Comparison of ENCODE assay signal across 10 cellular contexts in genomic region chr2:9663008-9663879, GRCh38. TPM values are rescaled to one million over a fixed set of nuclear protein-coding genes. Genes with fewer than 3 reads are reported as not detected.
DNase-seq lines count a peak whose midpoint lies in the region; ATAC-seq, FAIRE-seq and TF ChIP-seq lines count a peak whose summit lies in the region.
"Had no signal": no experiment of that assay in that cellular context is flagged by ENCODE, and none has a peak within 500 bp of the region (broad histone marks: within the 10 kb centered on the region; RNA-seq: fewer than 3 reads in every experiment).

No MANE protein-coding gene starts in this region.

- POLR2A ChIA-PET in GM12878 (lab: Charles Lee): interaction anchor here (0.5 kb wide), 1 partner anchor 86 kb away, joined by 3 read pairs; no protein-coding TSS in a partner anchor

- TF ChIP-seq POLR2A in GM12878 (IDR thresholded peaks at IDR 0.05; ENCODE audit: low read depth, low read length): no peak

- no TSS peak for BruUV-seq in GM12878 (replicated peaks; lab: Mats Ljungman, UMichigan)

- no peaks in the 10 kb centered on the region for H3K79me2 ChIP-seq in GM12878 (ENCODE audit: control insufficient read depth, insufficient read depth, low read length)

- H3K36me3 ChIP-seq in GM12878 (ENCODE audit: control insufficient read depth in 2 of 2, insufficient read depth in 2 of 2, low read length in 1 of 2) (no peaks in the 10 kb centered on the region), left ventricle myocardium inferior (no peaks in the 10 kb centered on the region)

- WGBS in GM12878 (ENCODE audit: insufficient coverage, insufficient replicate concordance, low lambda C conversion rate, missing lambda C conversion rate): under 1% methylated on average over 7 of the region's 7 CpGs

- peak overlapping the region; percentile 66 for H3K4me2 ChIP-seq in GM12878 (ENCODE audit: control insufficient read depth, insufficient read depth)

- intact Hi-C loops in GM12878 (cut with micrococcal nuclease; ENCODE audit: unreplicated experiment): no loop called here
- intact Hi-C loops in left ventricle myocardium inferior (cut with micrococcal nuclease): no loop called here

- FAIRE-seq in GM12878 (lab: Jason Lieb, UNC): peak; percentile 93

- DNase-seq in GM12878 (ENCODE audit: low read depth, low spot score): peak; percentile 48
- no peak for DNase-seq in left ventricle myocardium inferior
- no peak for DNase-seq in medulla oblongata (ENCODE audit: extremely low spot score)
- DNase-seq in AG08396 (ENCODE audit: low spot score): no peak
- DNase-seq: activated naive CD4-positive, alpha-beta T cell treated with anti-CD3 and anti-CD28 coated beads for 36 hours; glutamatergic neuron; retina had no signal

- CTCF ChIA-PET in GM12878 (lab: Yijun Ruan, JAX): interaction anchor here (0.6 kb wide), 1 partner anchor 210 kb away, joined by 3 read pairs; no protein-coding TSS in a partner anchor

- ATAC-seq in GM18873 (IDR thresholded peaks at IDR 0.05; ENCODE audit: low FRiP score, unreplicated experiment) (peak; percentile 67), GM21515 (IDR thresholded peaks at IDR 0.05; ENCODE audit: unreplicated experiment) (peak; percentile 86), HG03439 (IDR thresholded peaks at IDR 0.05; ENCODE audit: unreplicated experiment) (peak; percentile 64), GM12878 (peak; percentile 90)

- RAD21 ChIA-PET in GM12878 (lab: Charles Lee; ENCODE audit: unreplicated experiment): interaction anchor here (0.9 to 1.6 kb wide), 2 partner anchors 33 to 86 kb away, joined by 3 to 4 read pairs; partner anchors contain the start of gene YWHAQ

- peak overlapping the region; percentile 24; the same call in 1 of the 2 replicates for H3K27ac ChIP-seq in GM12878 (ENCODE audit: control insufficient read depth, insufficient read depth)
- no peak overlapping the region for H3K27ac ChIP-seq in left ventricle myocardium inferior (replicated peaks)

- no peak overlapping the region for H3K9ac ChIP-seq in GM12878 (ENCODE audit: control insufficient read depth, insufficient read depth, low read length)

- TF ChIP-seq RAD21 in GM12878 (IDR thresholded peaks at IDR 0.05; ENCODE audit: insufficient read depth, low read depth, low read length): no peak

- H3K9me3 ChIP-seq in GM12878 (replicated peaks; ENCODE audit: control insufficient read depth, insufficient read depth, low read length): no peaks in the 10 kb centered on the region; the same call in 2 of the 3 replicates
- no peaks in the 10 kb centered on the region for H3K9me3 ChIP-seq in left ventricle myocardium inferior (replicated peaks)

- H3K27me3 ChIP-seq in GM12878 (replicated peaks in 1 of 2; ENCODE audit: control insufficient read depth in 2 of 2, insufficient read depth in 2 of 2, low read length in 1 of 2) (no peaks in the 10 kb centered on the region), left ventricle myocardium inferior (ENCODE audit: low read depth) (no peaks in the 10 kb centered on the region)

- no peaks in the 10 kb centered on the region for H4K20me1 ChIP-seq in GM12878 (ENCODE audit: control insufficient read depth, insufficient read depth)

- in situ Hi-C loops in GM12878 (cut with MboI): no loop called here

- H2AFZ ChIP-seq in GM12878 (ENCODE audit: control insufficient read depth, low read depth, low read length): peak overlapping the region; percentile 28; the same call in 1 of the 2 replicates

- H3K4me3 ChIP-seq in GM12878 (no peak overlapping the region; the same call in 1 of the 2 replicates), left ventricle myocardium inferior (no peak overlapping the region)

- no peak for TF ChIP-seq CTCF in GM12878 (IDR thresholded peaks at IDR 0.05 in 2 of 3, conservative IDR thresholded peaks at IDR 0.05 in 1 of 3; ENCODE audit: control insufficient read depth in 2 of 3, extremely low read depth in 1 of 3, insufficient read depth in 1 of 3, low read depth in 3 of 3, low read length in 3 of 3)
- TF ChIP-seq CTCF in left ventricle myocardium inferior (IDR thresholded peaks at IDR 0.05; ENCODE audit: borderline replicate concordance): no peak

- SMC1A ChIA-PET in GM12878 (lab: Charles Lee; ENCODE audit: uncharacterized antibody, unreplicated experiment): interaction anchor here (0.9 to 1.3 kb wide), 3 partner anchors 64 to 108 kb away, joined by 3 read pairs; no protein-coding TSS in a partner anchor

- no peak for TF ChIP-seq EP300 in GM12878 (IDR thresholded peaks at IDR 0.05; ENCODE audit: borderline replicate concordance in 1 of 2, control insufficient read depth in 1 of 2, low read depth in 2 of 2, low read length in 2 of 2)

- H3K4me1 ChIP-seq in GM12878 (ENCODE audit: control insufficient read depth, insufficient read depth, low read length) (peaks cover 40% of the 10 kb centered on the region), left ventricle myocardium inferior (peaks cover 17% of the 10 kb centered on the region)

TF ChIP-seq in GM12878, 131 proteins besides CTCF, POLR2A, EP300 and RAD21 (continues in another document):
- TF ChIP-seq, protein P1, sequence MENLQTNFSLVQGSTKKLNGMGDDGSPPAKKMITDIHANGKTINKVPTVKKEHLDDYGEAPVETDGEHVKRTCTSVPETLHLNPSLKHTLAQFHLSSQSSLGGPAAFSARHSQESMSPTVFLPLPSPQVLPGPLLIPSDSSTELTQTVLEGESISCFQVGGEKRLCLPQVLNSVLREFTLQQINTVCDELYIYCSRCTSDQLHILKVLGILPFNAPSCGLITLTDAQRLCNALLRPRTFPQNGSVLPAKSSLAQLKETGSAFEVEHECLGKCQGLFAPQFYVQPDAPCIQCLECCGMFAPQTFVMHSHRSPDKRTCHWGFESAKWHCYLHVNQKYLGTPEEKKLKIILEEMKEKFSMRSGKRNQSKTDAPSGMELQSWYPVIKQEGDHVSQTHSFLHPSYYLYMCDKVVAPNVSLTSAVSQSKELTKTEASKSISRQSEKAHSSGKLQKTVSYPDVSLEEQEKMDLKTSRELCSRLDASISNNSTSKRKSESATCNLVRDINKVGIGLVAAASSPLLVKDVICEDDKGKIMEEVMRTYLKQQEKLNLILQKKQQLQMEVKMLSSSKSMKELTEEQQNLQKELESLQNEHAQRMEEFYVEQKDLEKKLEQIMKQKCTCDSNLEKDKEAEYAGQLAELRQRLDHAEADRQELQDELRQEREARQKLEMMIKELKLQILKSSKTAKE (IDR thresholded peaks at IDR 0.05; ENCODE audit: low read depth, poor library complexity, severe bottlenecking): peak; percentile 26
- TF ChIP-seq HDGF (IDR thresholded peaks at IDR 0.05): no peak
- no peak for TF ChIP-seq MXI1 (IDR thresholded peaks at IDR 0.05; ENCODE audit: low read depth, low read length)
- TF ChIP-seq KAT2A (conservative IDR thresholded peaks at IDR 0.05; ENCODE audit: control insufficient read depth, low read depth, low read length): no peak
- no peak for TF ChIP-seq CREM (IDR thresholded peaks at IDR 0.05; ENCODE audit: low read depth)
- TF ChIP-seq TCF12 (IDR thresholded peaks at IDR 0.05; ENCODE audit: low read depth, low read length): 0 out of 2 replicates have a peak, but pooled peaks have one; percentile 10
- TF ChIP-seq CEBPB (IDR thresholded peaks at IDR 0.05; ENCODE audit: borderline replicate concordance in 1 of 2, low read depth in 2 of 2, low read length in 2 of 2): no peak
- no peak for TF ChIP-seq RFX5 (IDR thresholded peaks at IDR 0.05; ENCODE audit: low read depth, low read length)
- TF ChIP-seq, protein P2, sequence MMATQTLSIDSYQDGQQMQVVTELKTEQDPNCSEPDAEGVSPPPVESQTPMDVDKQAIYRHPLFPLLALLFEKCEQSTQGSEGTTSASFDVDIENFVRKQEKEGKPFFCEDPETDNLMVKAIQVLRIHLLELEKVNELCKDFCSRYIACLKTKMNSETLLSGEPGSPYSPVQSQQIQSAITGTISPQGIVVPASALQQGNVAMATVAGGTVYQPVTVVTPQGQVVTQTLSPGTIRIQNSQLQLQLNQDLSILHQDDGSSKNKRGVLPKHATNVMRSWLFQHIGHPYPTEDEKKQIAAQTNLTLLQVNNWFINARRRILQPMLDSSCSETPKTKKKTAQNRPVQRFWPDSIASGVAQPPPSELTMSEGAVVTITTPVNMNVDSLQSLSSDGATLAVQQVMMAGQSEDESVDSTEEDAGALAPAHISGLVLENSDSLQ (IDR thresholded peaks at IDR 0.05): peak; percentile 42; the same call in 1 of the 2 replicates
- TF ChIP-seq BHLHE40 (IDR thresholded peaks at IDR 0.05; ENCODE audit: borderline replicate concordance in 1 of 2, low read depth in 2 of 2, low read length in 1 of 2): no peak; a peak in 1 of 4 replicates
- TF ChIP-seq PML (IDR thresholded peaks at IDR 0.05; ENCODE audit: low read length): no peak
- no peak for TF ChIP-seq ATF3 (IDR thresholded peaks at IDR 0.05; ENCODE audit: borderline replicate concordance, extremely low read depth, low read depth, low read length)
- peak; percentile 26 to 43; a peak in 1 of 4 replicates for TF ChIP-seq IKZF2 (IDR thresholded peaks at IDR 0.05)
- TF ChIP-seq SPI1 (IDR thresholded peaks at IDR 0.05; ENCODE audit: borderline replicate concordance, insufficient read depth, low read depth, low read length): no peak
- TF ChIP-seq MTA2 (IDR thresholded peaks at IDR 0.05; ENCODE audit: low read depth): peak; percentile 57; the same call in 1 of the 2 replicates
- no peak for TF ChIP-seq FOXM1 (IDR thresholded peaks at IDR 0.05; ENCODE audit: low read depth, low read length)

RNA-seq across cellular contexts. Expression of gene YWHAQ, which starts 32.4 kb away (rescaled TPM):
- 50.8 and 56.1 TPM in 2 replicates for total RNA-seq in GM12878 (2013; cell fraction: nucleolus; rRNA removed)
- total RNA-seq in GM12878 (2014; rRNA removed): 120 and 131 TPM in 2 replicates
- total RNA-seq in GM12878 (2014; rRNA removed; fragmentation: Illumina TruSeq; extraction: Trizol): 191 and 196 TPM in 2 replicates
- total RNA-seq in GM12878 (2021): 283 and 290 TPM in 2 replicates
- 105 TPM for polyA plus RNA-seq in GM12878 (2011; ENCODE audit: low read depth)
- 309 and 430 TPM in 2 replicates for polyA plus RNA-seq in GM12878 (2011; rRNA removed)
- 158 and 161 TPM in 2 replicates for polyA plus RNA-seq in GM12878 (2011; cell fraction: cytosol; rRNA removed)
- 85.4 and 90.9 TPM in 2 replicates for polyA plus RNA-seq in GM12878 (2011; cell fraction: nucleus; rRNA removed)
- polyA plus RNA-seq in GM12878 (2012): 160 and 183 TPM in 2 replicates
- polyA plus RNA-seq in GM12878 (2014; fragmentation: Illumina TruSeq; extraction: Trizol): 241 and 289 TPM in 2 replicates
- 100 to 1,000 TPM in 1 of 2 experiments, 10 to 100 TPM in 1; 63.0 to 136 TPM for polyA plus RNA-seq in GM12878 (2014; fragmentation: Nextera tagmentation; extraction: Ambion mirVana)
- polyA plus RNA-seq in GM12878 (2014; rRNA removed): 178 and 197 TPM in 2 replicates
- polyA plus RNA-seq in GM12878 (2016; fragmentation: Nextera tagmentation; extraction: Ambion mirVana): 100 to 1,000 TPM; 513 to 515 TPM
- polyA minus RNA-seq in GM12878 (2011; rRNA and poly(A)+ RNA removed): 150 and 269 TPM in 2 replicates
- 127 and 130 TPM in 2 replicates for polyA minus RNA-seq in GM12878 (2011; cell fraction: cytosol; rRNA and poly(A)+ RNA removed)
- polyA minus RNA-seq in GM12878 (2011; cell fraction: nucleus; rRNA and poly(A)+ RNA removed): 24.7 and 43.6 TPM in 2 replicates
- total RNA-seq in left ventricle myocardium inferior: 178 TPM
